Comparison of ENCODE assay signal across 8 cellular contexts in the genomic region with DNA sequence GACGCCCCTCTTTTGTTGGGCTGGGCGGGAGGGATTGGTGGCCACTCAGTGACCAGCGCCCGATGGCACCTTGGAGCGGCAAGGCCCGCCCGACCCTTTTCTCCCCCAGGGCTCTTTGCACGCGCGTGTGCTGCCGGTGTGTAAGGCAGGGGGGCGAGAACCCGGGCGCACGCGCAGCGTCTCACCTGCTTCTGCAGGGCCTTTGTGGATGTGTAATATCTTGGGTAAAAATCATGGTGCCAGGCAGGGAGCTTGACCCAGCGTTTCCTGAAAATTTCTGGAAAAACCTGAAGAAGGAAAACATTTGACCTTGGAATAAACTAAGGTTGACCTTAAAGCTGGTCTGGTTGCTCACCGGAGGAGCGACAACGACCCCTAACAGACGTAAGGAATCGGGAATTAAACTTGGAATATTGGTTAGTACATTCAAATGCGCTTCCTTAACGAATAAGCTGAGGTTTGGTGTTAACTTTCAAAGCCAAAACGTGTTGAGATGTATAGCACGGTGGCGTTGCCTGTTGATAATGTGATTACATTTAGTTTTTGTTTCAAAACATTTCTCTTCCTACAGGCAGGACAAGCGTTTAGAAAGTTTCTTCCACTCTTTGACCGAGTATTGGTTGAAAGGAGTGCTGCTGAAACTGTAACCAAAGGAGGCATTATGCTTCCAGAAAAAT. TPM values are rescaled to one million over a fixed set of nuclear protein-coding genes. Genes with fewer than 3 reads are reported as not detected.
A peak's percentile ranks its signal among the peaks of the same experiment; 100 is the strongest.
DNase-seq lines count a peak whose midpoint lies in the region; TF ChIP-seq lines count a peak whose summit lies in the region.

No MANE protein-coding gene starts in this region.

- peak overlapping the region; percentile 98 for H3K9ac ChIP-seq in H9 (ENCODE audit: extremely low read depth, insufficient read length, low read length)

- DNase-seq in NCI-H1417 (lab: John Stamatoyannopoulos, UW) (peak; percentile 40 to 92 (median 47)), NCI-H1417 treated with DMSO at 0.1 percent for 48 hours (lab: John Stamatoyannopoulos, UW) (no peak), H9 (no peak), NCI-H526 treated with DMSO at 0.1 percent for 48 hours (lab: John Stamatoyannopoulos, UW) (peak; percentile 53), coronary artery (ENCODE audit: low spot score) (no peak), iPS-NIHi7 (ENCODE audit: extremely low spot score) (no peak), DMS 273 treated with DMSO at 0.1 percent for 48 hours (lab: John Stamatoyannopoulos, UW) (no peak)

- H2BK20ac ChIP-seq in H9 (ENCODE audit: low read depth, low read length, poor library complexity, severe bottlenecking) = no peak overlapping the region

- H4K5ac ChIP-seq in H9 (ENCODE audit: insufficient read length, low read depth, low read length) = no peak overlapping the region

- no peaks in the 10 kb centered on the region for H4K20me1 ChIP-seq in H9 (ENCODE audit: control insufficient read depth, insufficient read depth, insufficient read length)

- H3K4me3 ChIP-seq in coronary artery (peak overlapping the region; percentile 93), mononuclear cell (ENCODE audit: low read length) (peak overlapping the region; percentile 71)

- peak overlapping the region; percentile 98 to 99 (median 99) for H3K27ac Mint-ChIP-seq in H9

- no peak overlapping the region for H2BK5ac ChIP-seq in H9 (ENCODE audit: insufficient read length, low read length)

- H2BK12ac ChIP-seq in H9 (ENCODE audit: insufficient read length, low read depth, low read length) = no peak overlapping the region

- peaks cover 66 to 85% (median 80%) of the 10 kb centered on the region in 3 experiments for H3K36me3 Mint-ChIP-seq in H9 (ENCODE audit: insufficient read depth in 1 of 3, low read depth in 3 of 3)

- no peak overlapping the region for H4K8ac ChIP-seq in H9 (replicated peaks; ENCODE audit: insufficient read length, low read depth, low read length)

- no peak overlapping the region for H2BK120ac ChIP-seq in H9 (ENCODE audit: low read depth, low read length, poor library complexity, severe bottlenecking)

- H3T11ph ChIP-seq in H9 (ENCODE audit: low read length) = no peak overlapping the region

- no peaks in the 10 kb centered on the region for H3K9me3 ChIP-seq in H9 (ENCODE audit: control insufficient read depth, low read depth, low read length)
- H3K9me3 ChIP-seq in mononuclear cell (ENCODE audit: low read depth, low read length) = no peaks in the 10 kb centered on the region

- peak overlapping the region; percentile 71 for H3K18ac ChIP-seq in H9 (ENCODE audit: insufficient read length, low read depth, low read length)

- H3K27me3 ChIP-seq in H9 (ENCODE audit: insufficient read depth, low read length) (no peaks in the 10 kb centered on the region), mononuclear cell (ENCODE audit: insufficient read depth, low read length) (no peaks in the 10 kb centered on the region)

- peak overlapping the region; percentile 84 for H3K4me2 ChIP-seq in H9 (ENCODE audit: insufficient read depth, insufficient read length, low read length)

- peak overlapping the region; percentile 98 to 99 for H3K4me3 Mint-ChIP-seq in H9

- no peak overlapping the region for H4K91ac ChIP-seq in H9 (ENCODE audit: insufficient read length, low read depth, low read length)

- WGBS in H9 (ENCODE audit: extremely low coverage, insufficient read length, low lambda C conversion rate) = no CpG with 5 or more reads among the region's 30 CpGs

- peak overlapping the region; percentile 27 for H3K27ac ChIP-seq in H9 (ENCODE audit: insufficient read length, low read depth, low read length)
- peak overlapping the region; percentile 95 to 97 for H3K27ac ChIP-seq in coronary artery

- peaks cover 6% of the 10 kb centered on the region for H3K23me2 ChIP-seq in H9 (ENCODE audit: insufficient read length, low read depth, low read length, poor library complexity, severe bottlenecking)

- no peak overlapping the region for H3K23ac ChIP-seq in H9 (ENCODE audit: insufficient read length, low read depth, low read length)

- H3K56ac ChIP-seq in H9 (ENCODE audit: insufficient read length, low read depth, low read length) = no peak overlapping the region

- peaks cover 35 to 37% of the 10 kb centered on the region in 2 experiments for H3K4me1 Mint-ChIP-seq in H9

- no peaks in the 10 kb centered on the region; the same call in 1 of the 2 replicates for H3K4me1 ChIP-seq in H9 (ENCODE audit: insufficient read depth, low read length)
- peaks cover 39% of the 10 kb centered on the region for H3K4me1 ChIP-seq in mononuclear cell (ENCODE audit: insufficient read depth, low read length)

- no peaks in the 10 kb centered on the region for H3K79me1 ChIP-seq in H9 (ENCODE audit: insufficient read depth, low read depth, low read length, poor library complexity, severe bottlenecking)

- no peak overlapping the region for H2AFZ ChIP-seq in H9 (ENCODE audit: low read length)

- no peaks in the 10 kb centered on the region for H3K27me3 Mint-ChIP-seq in H9 (ENCODE audit: low read depth)

- no peak overlapping the region for H2AK5ac ChIP-seq in H9 (ENCODE audit: insufficient read length, low read length)

- H3K79me2 ChIP-seq in H9 (ENCODE audit: insufficient read depth, low read length) = peaks cover 48% of the 10 kb centered on the region; the same call in 1 of the 2 replicates

- TF ChIP-seq CTCF in H9 (conservative IDR thresholded peaks at IDR 0.05) (no peak), coronary artery (IDR thresholded peaks at IDR 0.05) (no peak)

- peak overlapping the region; percentile 59 for H3K14ac ChIP-seq in H9 (ENCODE audit: insufficient read depth, low read length)

- no peak overlapping the region for H3K4ac ChIP-seq in H9 (ENCODE audit: low read depth, low read length)

- no peak overlapping the region for H2BK15ac ChIP-seq in H9 (ENCODE audit: low read depth, low read length)

- no peaks in the 10 kb centered on the region; a peak in 1 of 5 replicates for H3K9me3 Mint-ChIP-seq in H9

RNA-seq across cellular contexts. Expression of gene HSPE1, which starts 0.5 kb away (rescaled TPM):
- 347 and 370 TPM in 2 replicates for total RNA-seq in H9 (2021)
- total RNA-seq in mononuclear cell = 35.7 TPM

RNA-seq across cellular contexts. Expression of gene HSPD1, which starts 1.0 kb away (rescaled TPM):
- 844 and 846 TPM in 2 replicates for total RNA-seq in H9 (2021)
- 90.6 TPM for total RNA-seq in mononuclear cell

RNA-seq across cellular contexts. Expression of gene MOB4, which starts 15.2 kb away (rescaled TPM):
- total RNA-seq in H9 (2021) (54.0 and 57.6 TPM in 2 replicates), mononuclear cell (87.6 TPM)

RNA-seq across cellular contexts. Expression of gene COQ10B, which starts 47.3 kb away (rescaled TPM):
- 16.2 and 18.3 TPM in 2 replicates for total RNA-seq in H9 (2021)
- 109 TPM for total RNA-seq in mononuclear cell

Comparison
In these comparisons a context has a peak if more than half of its experiments do, and no peak if none do; other contexts are left out.
1. DNase-seq: peak in NCI-H1417 (3 of 3) and NCI-H526 treated with DMSO at 0.1 percent for 48 hours (single experiment); none in NCI-H1417 treated with DMSO at 0.1 percent for 48 hours (single experiment), H9 (single experiment), coronary artery (single experiment), iPS-NIHi7 (single experiment) and DMS 273 treated with DMSO at 0.1 percent for 48 hours (single experiment).